ENCODE assay signal across 1 cellular context in the genomic region with DNA sequence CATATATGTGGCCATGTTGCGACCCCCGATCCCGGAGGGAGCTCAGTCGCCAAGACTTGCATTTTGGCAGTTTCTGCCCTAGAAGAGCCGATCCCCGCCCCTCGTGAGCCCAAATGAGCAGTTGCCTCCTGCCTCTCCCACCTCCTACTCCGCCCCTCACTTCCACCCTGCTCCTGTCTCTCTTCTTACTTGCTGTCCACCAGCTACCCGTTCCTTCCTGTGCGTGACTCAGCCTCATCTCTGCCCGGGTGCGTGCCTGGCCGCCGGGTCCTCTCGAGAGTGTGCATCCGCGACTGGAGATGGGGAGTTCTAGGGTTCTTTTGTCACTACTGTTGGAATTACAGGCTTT.
TF ChIP-seq lines count a peak whose summit lies in the region.

No MANE protein-coding gene starts in this region.

TF ChIP-seq in HepG2, 621 proteins besides CTCF, POLR2A, EP300 and RAD21 (continued from another document and continues in another):
- TF ChIP-seq, protein P1, sequence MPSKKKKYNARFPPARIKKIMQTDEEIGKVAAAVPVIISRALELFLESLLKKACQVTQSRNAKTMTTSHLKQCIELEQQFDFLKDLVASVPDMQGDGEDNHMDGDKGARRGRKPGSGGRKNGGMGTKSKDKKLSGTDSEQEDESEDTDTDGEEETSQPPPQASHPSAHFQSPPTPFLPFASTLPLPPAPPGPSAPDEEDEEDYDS (CRISPR knock-in tag; IDR thresholded peaks at IDR 0.05): no peak
- TF ChIP-seq U2AF2 (IDR thresholded peaks at IDR 0.05; ENCODE audit: low read depth, low read length) (no peak), HNF1B (CRISPR knock-in tag; IDR thresholded peaks at IDR 0.05) (no peak), SOX6 (IDR thresholded peaks at IDR 0.05) (no peak), SOX6 (CRISPR knock-in tag; IDR thresholded peaks at IDR 0.05) (no peak), ZNF607 (CRISPR knock-in tag; IDR thresholded peaks at IDR 0.05; ENCODE audit: borderline replicate concordance) (no peak), FOSL2 (CRISPR knock-in tag; IDR thresholded peaks at IDR 0.05) (peak; percentile 81), ZNF232 (CRISPR knock-in tag; IDR thresholded peaks at IDR 0.05; ENCODE audit: borderline replicate concordance) (no peak), KMT2A (CRISPR knock-in tag; IDR thresholded peaks at IDR 0.05) (no peak), ZZZ3 (CRISPR knock-in tag; IDR thresholded peaks at IDR 0.05; ENCODE audit: borderline replicate concordance) (no peak), ZNF713 (CRISPR knock-in tag; IDR thresholded peaks at IDR 0.05) (no peak), ZNF331 (CRISPR knock-in tag; IDR thresholded peaks at IDR 0.05) (0 out of 2 replicates have a peak, but pooled peaks have one; percentile 21), NFATC3 (CRISPR knock-in tag; IDR thresholded peaks at IDR 0.05) (no peak), SAP130 (CRISPR knock-in tag; IDR thresholded peaks at IDR 0.05; ENCODE audit: low read depth) (peak; percentile 65), POLR2AphosphoS2 (IDR thresholded peaks at IDR 0.05; ENCODE audit: low read depth, low read length) (no peak), SMAD9 (CRISPR knock-in tag; IDR thresholded peaks at IDR 0.05) (no peak), SP5 (CRISPR knock-in tag; IDR thresholded peaks at IDR 0.05; ENCODE audit: borderline replicate concordance, low read depth) (0 out of 2 replicates have a peak, but pooled peaks have one; percentile 33), PTBP1 (IDR thresholded peaks at IDR 0.05; ENCODE audit: low read depth, low read length, poor library complexity, severe bottlenecking) (no peak), KDM3A (CRISPR knock-in tag; IDR thresholded peaks at IDR 0.05; ENCODE audit: low read depth) (no peak), ATF3 (CRISPR knock-in tag; IDR thresholded peaks at IDR 0.05) (no peak), ZBED4 (CRISPR knock-in tag; IDR thresholded peaks at IDR 0.05; ENCODE audit: borderline replicate concordance) (no peak), ZFP62 (CRISPR knock-in tag; IDR thresholded peaks at IDR 0.05) (no peak), ZBTB21 (CRISPR knock-in tag; IDR thresholded peaks at IDR 0.05) (no peak), SP1 (IDR thresholded peaks at IDR 0.05) (no peak), SP1 (CRISPR knock-in tag; IDR thresholded peaks at IDR 0.05) (no peak), RFXANK (CRISPR knock-in tag; IDR thresholded peaks at IDR 0.05) (no peak), ZNF546 (CRISPR knock-in tag; conservative IDR thresholded peaks at IDR 0.05) (no peak), ZNF784 (CRISPR knock-in tag; IDR thresholded peaks at IDR 0.05; ENCODE audit: borderline replicate concordance) (no peak), SRF (IDR thresholded peaks at IDR 0.05; ENCODE audit: low read depth, low read length) (no peak), POLR2AphosphoS5 (IDR thresholded peaks at IDR 0.05; ENCODE audit: low read depth, low read length) (no peak), ATAD3A (CRISPR knock-in tag; IDR thresholded peaks at IDR 0.05) (no peak), ZNF501 (CRISPR knock-in tag; IDR thresholded peaks at IDR 0.05) (no peak), BCL6 (CRISPR knock-in tag; IDR thresholded peaks at IDR 0.05) (peak; percentile 13; the same call in 1 of the 2 replicates), KAT7 (CRISPR knock-in tag; IDR thresholded peaks at IDR 0.05; ENCODE audit: borderline replicate concordance) (0 out of 2 replicates have a peak, but pooled peaks have one; percentile 12)
- TF ChIP-seq, protein P2, sequence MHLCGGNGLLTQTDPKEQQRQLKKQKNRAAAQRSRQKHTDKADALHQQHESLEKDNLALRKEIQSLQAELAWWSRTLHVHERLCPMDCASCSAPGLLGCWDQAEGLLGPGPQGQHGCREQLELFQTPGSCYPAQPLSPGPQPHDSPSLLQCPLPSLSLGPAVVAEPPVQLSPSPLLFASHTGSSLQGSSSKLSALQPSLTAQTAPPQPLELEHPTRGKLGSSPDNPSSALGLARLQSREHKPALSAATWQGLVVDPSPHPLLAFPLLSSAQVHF (CRISPR knock-in tag; IDR thresholded peaks at IDR 0.05): no peak
- TF ChIP-seq, protein P3, sequence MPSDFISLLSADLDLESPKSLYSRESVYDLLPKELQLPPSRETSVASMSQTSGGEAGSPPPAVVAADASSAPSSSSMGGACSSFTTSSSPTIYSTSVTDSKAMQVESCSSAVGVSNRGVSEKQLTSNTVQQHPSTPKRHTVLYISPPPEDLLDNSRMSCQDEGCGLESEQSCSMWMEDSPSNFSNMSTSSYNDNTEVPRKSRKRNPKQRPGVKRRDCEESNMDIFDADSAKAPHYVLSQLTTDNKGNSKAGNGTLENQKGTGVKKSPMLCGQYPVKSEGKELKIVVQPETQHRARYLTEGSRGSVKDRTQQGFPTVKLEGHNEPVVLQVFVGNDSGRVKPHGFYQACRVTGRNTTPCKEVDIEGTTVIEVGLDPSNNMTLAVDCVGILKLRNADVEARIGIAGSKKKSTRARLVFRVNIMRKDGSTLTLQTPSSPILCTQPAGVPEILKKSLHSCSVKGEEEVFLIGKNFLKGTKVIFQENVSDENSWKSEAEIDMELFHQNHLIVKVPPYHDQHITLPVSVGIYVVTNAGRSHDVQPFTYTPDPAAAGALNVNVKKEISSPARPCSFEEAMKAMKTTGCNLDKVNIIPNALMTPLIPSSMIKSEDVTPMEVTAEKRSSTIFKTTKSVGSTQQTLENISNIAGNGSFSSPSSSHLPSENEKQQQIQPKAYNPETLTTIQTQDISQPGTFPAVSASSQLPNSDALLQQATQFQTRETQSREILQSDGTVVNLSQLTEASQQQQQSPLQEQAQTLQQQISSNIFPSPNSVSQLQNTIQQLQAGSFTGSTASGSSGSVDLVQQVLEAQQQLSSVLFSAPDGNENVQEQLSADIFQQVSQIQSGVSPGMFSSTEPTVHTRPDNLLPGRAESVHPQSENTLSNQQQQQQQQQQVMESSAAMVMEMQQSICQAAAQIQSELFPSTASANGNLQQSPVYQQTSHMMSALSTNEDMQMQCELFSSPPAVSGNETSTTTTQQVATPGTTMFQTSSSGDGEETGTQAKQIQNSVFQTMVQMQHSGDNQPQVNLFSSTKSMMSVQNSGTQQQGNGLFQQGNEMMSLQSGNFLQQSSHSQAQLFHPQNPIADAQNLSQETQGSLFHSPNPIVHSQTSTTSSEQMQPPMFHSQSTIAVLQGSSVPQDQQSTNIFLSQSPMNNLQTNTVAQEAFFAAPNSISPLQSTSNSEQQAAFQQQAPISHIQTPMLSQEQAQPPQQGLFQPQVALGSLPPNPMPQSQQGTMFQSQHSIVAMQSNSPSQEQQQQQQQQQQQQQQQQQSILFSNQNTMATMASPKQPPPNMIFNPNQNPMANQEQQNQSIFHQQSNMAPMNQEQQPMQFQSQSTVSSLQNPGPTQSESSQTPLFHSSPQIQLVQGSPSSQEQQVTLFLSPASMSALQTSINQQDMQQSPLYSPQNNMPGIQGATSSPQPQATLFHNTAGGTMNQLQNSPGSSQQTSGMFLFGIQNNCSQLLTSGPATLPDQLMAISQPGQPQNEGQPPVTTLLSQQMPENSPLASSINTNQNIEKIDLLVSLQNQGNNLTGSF (CRISPR knock-in tag; IDR thresholded peaks at IDR 0.05): no peak
- TF ChIP-seq, protein P4, sequence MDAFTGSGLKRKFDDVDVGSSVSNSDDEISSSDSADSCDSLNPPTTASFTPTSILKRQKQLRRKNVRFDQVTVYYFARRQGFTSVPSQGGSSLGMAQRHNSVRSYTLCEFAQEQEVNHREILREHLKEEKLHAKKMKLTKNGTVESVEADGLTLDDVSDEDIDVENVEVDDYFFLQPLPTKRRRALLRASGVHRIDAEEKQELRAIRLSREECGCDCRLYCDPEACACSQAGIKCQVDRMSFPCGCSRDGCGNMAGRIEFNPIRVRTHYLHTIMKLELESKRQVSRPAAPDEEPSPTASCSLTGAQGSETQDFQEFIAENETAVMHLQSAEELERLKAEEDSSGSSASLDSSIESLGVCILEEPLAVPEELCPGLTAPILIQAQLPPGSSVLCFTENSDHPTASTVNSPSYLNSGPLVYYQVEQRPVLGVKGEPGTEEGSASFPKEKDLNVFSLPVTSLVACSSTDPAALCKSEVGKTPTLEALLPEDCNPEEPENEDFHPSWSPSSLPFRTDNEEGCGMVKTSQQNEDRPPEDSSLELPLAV (CRISPR knock-in tag; conservative IDR thresholded peaks at IDR 0.05; ENCODE audit: low read depth): no peak
- TF ChIP-seq, protein P5, sequence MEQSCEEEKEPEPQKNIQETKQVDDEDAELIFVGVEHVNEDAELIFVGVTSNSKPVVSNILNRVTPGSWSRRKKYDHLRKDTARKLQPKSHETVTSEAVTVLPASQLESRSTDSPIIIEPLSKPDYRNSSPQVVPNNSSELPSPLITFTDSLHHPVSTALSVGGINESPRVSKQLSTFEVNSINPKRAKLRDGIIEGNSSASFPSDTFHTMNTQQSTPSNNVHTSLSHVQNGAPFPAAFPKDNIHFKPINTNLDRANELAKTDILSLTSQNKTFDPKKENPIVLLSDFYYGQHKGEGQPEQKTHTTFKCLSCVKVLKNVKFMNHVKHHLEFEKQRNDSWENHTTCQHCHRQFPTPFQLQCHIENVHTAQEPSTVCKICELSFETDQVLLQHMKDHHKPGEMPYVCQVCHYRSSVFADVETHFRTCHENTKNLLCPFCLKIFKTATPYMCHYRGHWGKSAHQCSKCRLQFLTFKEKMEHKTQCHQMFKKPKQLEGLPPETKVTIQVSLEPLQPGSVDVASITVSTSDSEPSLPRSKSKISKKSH (CRISPR knock-in tag; IDR thresholded peaks at IDR 0.05; ENCODE audit: borderline replicate concordance): no peak
- TF ChIP-seq, protein P6, sequence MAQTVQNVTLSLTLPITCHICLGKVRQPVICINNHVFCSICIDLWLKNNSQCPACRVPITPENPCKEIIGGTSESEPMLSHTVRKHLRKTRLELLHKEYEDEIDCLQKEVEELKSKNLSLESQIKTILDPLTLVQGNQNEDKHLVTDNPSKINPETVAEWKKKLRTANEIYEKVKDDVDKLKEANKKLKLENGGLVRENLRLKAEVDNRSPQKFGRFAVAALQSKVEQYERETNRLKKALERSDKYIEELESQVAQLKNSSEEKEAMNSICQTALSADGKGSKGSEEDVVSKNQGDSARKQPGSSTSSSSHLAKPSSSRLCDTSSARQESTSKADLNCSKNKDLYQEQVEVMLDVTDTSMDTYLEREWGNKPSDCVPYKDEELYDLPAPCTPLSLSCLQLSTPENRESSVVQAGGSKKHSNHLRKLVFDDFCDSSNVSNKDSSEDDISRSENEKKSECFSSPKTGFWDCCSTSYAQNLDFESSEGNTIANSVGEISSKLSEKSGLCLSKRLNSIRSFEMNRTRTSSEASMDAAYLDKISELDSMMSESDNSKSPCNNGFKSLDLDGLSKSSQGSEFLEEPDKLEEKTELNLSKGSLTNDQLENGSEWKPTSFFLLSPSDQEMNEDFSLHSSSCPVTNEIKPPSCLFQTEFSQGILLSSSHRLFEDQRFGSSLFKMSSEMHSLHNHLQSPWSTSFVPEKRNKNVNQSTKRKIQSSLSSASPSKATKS (CRISPR knock-in tag; IDR thresholded peaks at IDR 0.05): no peak
